8 cellular contexts compared by ENCODE assay signal in genomic region chr5:142316051-142316450, GRCh38. TPM values are rescaled to one million over a fixed set of nuclear protein-coding genes. Genes with fewer than 3 reads are reported as not detected.
DNase-seq lines count a peak whose midpoint lies in the region; ATAC-seq and TF ChIP-seq lines count a peak whose summit lies in the region.

No MANE protein-coding gene starts in this region.

- H3K27ac ChIP-seq in mesendoderm (ENCODE audit: low read depth, low read length), result peak overlapping the region; percentile 29

- H3K4me3 Mint-ChIP-seq in WTC11, result peak overlapping the region; percentile 36
- H3K4me3 Mint-ChIP-seq in stimulated activated effector memory CD8-positive, alpha-beta T cell treated with anti-CD3 and anti-CD28 coated beads, Interleukin-12 subunit alpha, Interleukin-12 subunit beta, amount 100 ng/mL, for 72 hours, result no peak overlapping the region

- ATAC-seq in WTC11 (no peak), GM19395 (IDR thresholded peaks at IDR 0.05; ENCODE audit: unreplicated experiment) (no peak), HG02798 (IDR thresholded peaks at IDR 0.05; ENCODE audit: poor library complexity, unreplicated experiment) (no peak)
- ATAC-seq in stimulated activated effector memory CD8-positive, alpha-beta T cell treated with anti-CD3 and anti-CD28 coated beads, Interleukin-12 subunit alpha, Interleukin-12 subunit beta, amount 100 ng/mL, for 72 hours, result no peak

- no CpG with 5 or more reads among the region's 4 CpGs for WGBS in mesendoderm (ENCODE audit: extremely low coverage, insufficient coverage, low lambda C conversion rate)

- no peak overlapping the region for H3K4me3 ChIP-seq in mesendoderm (ENCODE audit: low read length)

- peak overlapping the region; percentile 86 for H3K27ac Mint-ChIP-seq in WTC11
- H3K27ac Mint-ChIP-seq in stimulated activated effector memory CD8-positive, alpha-beta T cell treated with anti-CD3 and anti-CD28 coated beads, Interleukin-12 subunit alpha, Interleukin-12 subunit beta, amount 100 ng/mL, for 72 hours, result no peak overlapping the region

- H2BK15ac ChIP-seq in mesendoderm (replicated peaks; ENCODE audit: low read depth), result no peak overlapping the region

- H3K27me3 ChIP-seq in mesendoderm (ENCODE audit: insufficient read depth, low read length, poor library complexity), result no peaks in the 10 kb centered on the region

- H2AK5ac ChIP-seq in mesendoderm (ENCODE audit: low read length), result no peak overlapping the region

- H3K9ac ChIP-seq in mesendoderm (ENCODE audit: low read length), result peak overlapping the region; percentile 6

- DNase-seq in DMS79 (lab: John Stamatoyannopoulos, UW) (peak; percentile 63), NCI-H1105 treated with DMSO at 0.1 percent for 48 hours (lab: John Stamatoyannopoulos, UW) (peak; percentile 78), WTC11 (ENCODE audit: low spot score) (no peak), mesendoderm (no peak), superior temporal gyrus (ENCODE audit: extremely low spot score) (no peak)
- DNase-seq in stimulated activated effector memory CD8-positive, alpha-beta T cell treated with anti-CD3 and anti-CD28 coated beads, Interleukin-12 subunit alpha, Interleukin-12 subunit beta, amount 100 ng/mL, for 72 hours (ENCODE audit: low spot score in 2 of 2), result no peak

- peaks cover 77% of the 10 kb centered on the region for H3K36me3 Mint-ChIP-seq in WTC11
- no peaks in the 10 kb centered on the region for H3K36me3 Mint-ChIP-seq in stimulated activated effector memory CD8-positive, alpha-beta T cell treated with anti-CD3 and anti-CD28 coated beads, Interleukin-12 subunit alpha, Interleukin-12 subunit beta, amount 100 ng/mL, for 72 hours

- no peak for TF ChIP-seq CTCF in WTC11 (IDR thresholded peaks at IDR 0.05)

- peaks cover 37% of the 10 kb centered on the region for H3K36me3 ChIP-seq in mesendoderm (ENCODE audit: control insufficient read depth, insufficient read depth, low read length)

- H3K79me2 ChIP-seq in mesendoderm (ENCODE audit: control insufficient read depth, insufficient read depth, low read length), result peaks cover 100% of the 10 kb centered on the region

- no peak overlapping the region for H2BK5ac ChIP-seq in mesendoderm (ENCODE audit: low read length)

- H3K4me2 ChIP-seq in mesendoderm (ENCODE audit: low read length), result no peak overlapping the region

- peaks cover 2% of the 10 kb centered on the region for H3K79me1 ChIP-seq in mesendoderm (ENCODE audit: low read length)

- no peak overlapping the region for H4K5ac ChIP-seq in mesendoderm (ENCODE audit: low read length)

- H3K27me3 Mint-ChIP-seq in WTC11 (ENCODE audit: low read depth), result no peaks in the 10 kb centered on the region; the same call in 1 of the 2 replicates

- POLR2A ChIA-PET in WTC11 (lab: Charles Lee), result interaction anchor here (0.9 kb wide), 1 partner anchor 84 kb away, joined by 3 read pairs; no protein-coding TSS in a partner anchor

- CTCF ChIA-PET in WTC11 (lab: Charles Lee), result interaction anchor here (0.5 to 1.0 kb wide), 2 partner anchors 88 to 235 kb away, joined by 3 read pairs; no protein-coding TSS in a partner anchor

- no peak overlapping the region for H4K8ac ChIP-seq in mesendoderm (ENCODE audit: low read depth, low read length)

- H3K4ac ChIP-seq in mesendoderm (ENCODE audit: low read depth, low read length), result no peak overlapping the region

- H3K23ac ChIP-seq in mesendoderm (ENCODE audit: low read length), result no peak overlapping the region

- no peak overlapping the region for H2BK120ac ChIP-seq in mesendoderm (ENCODE audit: low read depth, low read length)

- peaks cover 96% of the 10 kb centered on the region for H3K4me1 Mint-ChIP-seq in WTC11
- H3K4me1 Mint-ChIP-seq in stimulated activated effector memory CD8-positive, alpha-beta T cell treated with anti-CD3 and anti-CD28 coated beads, Interleukin-12 subunit alpha, Interleukin-12 subunit beta, amount 100 ng/mL, for 72 hours, result peaks cover 14% of the 10 kb centered on the region

- no peak overlapping the region for H3K56ac ChIP-seq in mesendoderm (ENCODE audit: low read length)

- no peaks in the 10 kb centered on the region for H3K9me3 Mint-ChIP-seq in WTC11
- no peaks in the 10 kb centered on the region for H3K9me3 Mint-ChIP-seq in stimulated activated effector memory CD8-positive, alpha-beta T cell treated with anti-CD3 and anti-CD28 coated beads, Interleukin-12 subunit alpha, Interleukin-12 subunit beta, amount 100 ng/mL, for 72 hours

- no peak overlapping the region for H3K18ac ChIP-seq in mesendoderm (ENCODE audit: low read length)

- H3K4me1 ChIP-seq in mesendoderm (ENCODE audit: control insufficient read depth, low read depth, low read length), result peaks cover 25% of the 10 kb centered on the region

TF ChIP-seq in WTC11, 78 proteins besides CTCF, POLR2A, EP300 and RAD21:
- TF ChIP-seq, protein P1, sequence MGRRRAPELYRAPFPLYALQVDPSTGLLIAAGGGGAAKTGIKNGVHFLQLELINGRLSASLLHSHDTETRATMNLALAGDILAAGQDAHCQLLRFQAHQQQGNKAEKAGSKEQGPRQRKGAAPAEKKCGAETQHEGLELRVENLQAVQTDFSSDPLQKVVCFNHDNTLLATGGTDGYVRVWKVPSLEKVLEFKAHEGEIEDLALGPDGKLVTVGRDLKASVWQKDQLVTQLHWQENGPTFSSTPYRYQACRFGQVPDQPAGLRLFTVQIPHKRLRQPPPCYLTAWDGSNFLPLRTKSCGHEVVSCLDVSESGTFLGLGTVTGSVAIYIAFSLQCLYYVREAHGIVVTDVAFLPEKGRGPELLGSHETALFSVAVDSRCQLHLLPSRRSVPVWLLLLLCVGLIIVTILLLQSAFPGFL (CRISPR knock-in tag; IDR thresholded peaks at IDR 0.05; ENCODE audit: borderline replicate concordance), result no peak
- TF ChIP-seq NFYB (CRISPR knock-in tag; conservative IDR thresholded peaks at IDR 0.05; ENCODE audit: low read depth) (no peak), ZNF423 (CRISPR knock-in tag; IDR thresholded peaks at IDR 0.05) (no peak)
- TF ChIP-seq, protein P2, sequence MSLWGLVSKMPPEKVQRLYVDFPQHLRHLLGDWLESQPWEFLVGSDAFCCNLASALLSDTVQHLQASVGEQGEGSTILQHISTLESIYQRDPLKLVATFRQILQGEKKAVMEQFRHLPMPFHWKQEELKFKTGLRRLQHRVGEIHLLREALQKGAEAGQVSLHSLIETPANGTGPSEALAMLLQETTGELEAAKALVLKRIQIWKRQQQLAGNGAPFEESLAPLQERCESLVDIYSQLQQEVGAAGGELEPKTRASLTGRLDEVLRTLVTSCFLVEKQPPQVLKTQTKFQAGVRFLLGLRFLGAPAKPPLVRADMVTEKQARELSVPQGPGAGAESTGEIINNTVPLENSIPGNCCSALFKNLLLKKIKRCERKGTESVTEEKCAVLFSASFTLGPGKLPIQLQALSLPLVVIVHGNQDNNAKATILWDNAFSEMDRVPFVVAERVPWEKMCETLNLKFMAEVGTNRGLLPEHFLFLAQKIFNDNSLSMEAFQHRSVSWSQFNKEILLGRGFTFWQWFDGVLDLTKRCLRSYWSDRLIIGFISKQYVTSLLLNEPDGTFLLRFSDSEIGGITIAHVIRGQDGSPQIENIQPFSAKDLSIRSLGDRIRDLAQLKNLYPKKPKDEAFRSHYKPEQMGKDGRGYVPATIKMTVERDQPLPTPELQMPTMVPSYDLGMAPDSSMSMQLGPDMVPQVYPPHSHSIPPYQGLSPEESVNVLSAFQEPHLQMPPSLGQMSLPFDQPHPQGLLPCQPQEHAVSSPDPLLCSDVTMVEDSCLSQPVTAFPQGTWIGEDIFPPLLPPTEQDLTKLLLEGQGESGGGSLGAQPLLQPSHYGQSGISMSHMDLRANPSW (CRISPR knock-in tag; conservative IDR thresholded peaks at IDR 0.05; ENCODE audit: low read depth), result no peak

RNA-seq across cellular contexts. Expression of gene SPRY4, which starts 8.8 kb away (rescaled TPM):
- total RNA-seq in WTC11 (2021), result 99.6 to 140 TPM (median 103 TPM) in 3 replicates
- polyA plus RNA-seq in mesendoderm (2013, experiment 1 of 2), result 72.5 TPM
- 71.1 TPM for polyA plus RNA-seq in mesendoderm (2013, experiment 2 of 2)

Comparison
In these comparisons a context has a peak if more than half of its experiments do, and no peak if none do; other contexts are left out.
1. DNase-seq: peak in DMS79 (single experiment) and NCI-H1105 treated with DMSO at 0.1 percent for 48 hours (single experiment); none in WTC11 (single experiment), mesendoderm (single experiment), superior temporal gyrus (single experiment) and stimulated activated effector memory CD8-positive, alpha-beta T cell treated with anti-CD3 and anti-CD28 coated beads, Interleukin-12 subunit alpha, Interleukin-12 subunit beta, amount 100 ng/mL, for 72 hours (0 of 2).